In genomic region chr2:73257425-73258125, GRCh38 we compare ENCODE assay signal across 17 cellular contexts. TPM values are rescaled to one million over a fixed set of nuclear protein-coding genes. Genes with fewer than 3 reads are reported as not detected.
A peak's percentile ranks its signal among the peaks of the same experiment; 100 is the strongest.
DNase-seq lines count a peak whose midpoint lies in the region; ATAC-seq, FAIRE-seq and TF ChIP-seq lines count a peak whose summit lies in the region.
"Had no signal": no experiment of that assay in that cellular context is flagged by ENCODE, and none has a peak within 500 bp of the region (broad histone marks: within the 10 kb centered on the region; RNA-seq: fewer than 3 reads in every experiment).

No MANE protein-coding gene starts in this region.

- H3K4me3 ChIP-seq in GM12878, result no peak overlapping the region
- H3K4me3 ChIP-seq: tibial artery had no signal

- no peak for FAIRE-seq in GM12878 (lab: Jason Lieb, UNC)

- in situ Hi-C loops in GM12878 (cut with MboI), result no loop called here

- POLR2A ChIA-PET in GM12878 (lab: Charles Lee), result interaction anchor here (0.6 kb wide), 1 partner anchor 17 kb away, joined by 5 read pairs; no protein-coding TSS in a partner anchor

- TF ChIP-seq CTCF in GM12878 (IDR thresholded peaks at IDR 0.05 in 2 of 3, conservative IDR thresholded peaks at IDR 0.05 in 1 of 3; ENCODE audit: control insufficient read depth in 2 of 3, extremely low read depth in 1 of 3, insufficient read depth in 1 of 3, low read depth in 3 of 3, low read length in 3 of 3), result no peak

- no peaks in the 10 kb centered on the region for H3K9me3 Mint-ChIP-seq in activated naive CD4-positive, alpha-beta T cell treated with anti-CD3 and anti-CD28 coated beads for 36 hours
- H3K9me3 Mint-ChIP-seq in activated naive CD4-positive, alpha-beta T cell treated with anti-CD3 and anti-CD28 coated beads, Interleukin-2, amount 50 U/mL, for 72 hours, result no peaks in the 10 kb centered on the region
- H3K9me3 Mint-ChIP-seq: activated naive CD8-positive, alpha-beta T cell treated with anti-CD3 and anti-CD28 coated beads, Interleukin-2, amount 50 U/mL, for 24 hours; naive B cell had no signal

- H3K9me3 ChIP-seq in GM12878 (replicated peaks; ENCODE audit: control insufficient read depth, insufficient read depth, low read length), result no peaks in the 10 kb centered on the region
- H3K9me3 ChIP-seq: tibial artery had no signal

- H3K27ac Mint-ChIP-seq in activated naive CD4-positive, alpha-beta T cell treated with anti-CD3 and anti-CD28 coated beads for 36 hours, result no peak overlapping the region
- H3K27ac Mint-ChIP-seq in activated naive CD4-positive, alpha-beta T cell treated with anti-CD3 and anti-CD28 coated beads, Interleukin-2, amount 50 U/mL, for 72 hours, result no peak overlapping the region
- H3K27ac Mint-ChIP-seq: activated naive CD8-positive, alpha-beta T cell treated with anti-CD3 and anti-CD28 coated beads, Interleukin-2, amount 50 U/mL, for 24 hours had no signal

- no peak overlapping the region for H2AFZ ChIP-seq in GM12878 (ENCODE audit: control insufficient read depth, low read depth, low read length)

- RAD21 ChIA-PET in GM12878 (lab: Charles Lee; ENCODE audit: unreplicated experiment), result no interaction called here

- BruUV-seq in GM12878 (replicated peaks; lab: Mats Ljungman, UMichigan), result no TSS peak

- no peak for TF ChIP-seq RAD21 in GM12878 (IDR thresholded peaks at IDR 0.05; ENCODE audit: insufficient read depth, low read depth, low read length)

- 62% methylated on average over 10 of the region's 10 CpGs for WGBS in GM12878 (ENCODE audit: insufficient coverage, insufficient replicate concordance, low lambda C conversion rate, missing lambda C conversion rate)

- no peak overlapping the region for H3K4me2 ChIP-seq in GM12878 (ENCODE audit: control insufficient read depth, insufficient read depth)

- H3K4me1 Mint-ChIP-seq in activated naive CD4-positive, alpha-beta T cell treated with anti-CD3 and anti-CD28 coated beads for 36 hours (ENCODE audit: low read depth), result no peaks in the 10 kb centered on the region
- H3K4me1 Mint-ChIP-seq: activated naive CD8-positive, alpha-beta T cell treated with anti-CD3 and anti-CD28 coated beads, Interleukin-2, amount 50 U/mL, for 24 hours had no signal

- H3K27me3 ChIP-seq in GM12878 (replicated peaks in 1 of 2; ENCODE audit: control insufficient read depth in 2 of 2, insufficient read depth in 2 of 2, low read length in 1 of 2), result no peaks in the 10 kb centered on the region
- H3K27me3 ChIP-seq: tibial artery had no signal

- peak; percentile 7; the same call in 1 of the 2 replicates for TF ChIP-seq POLR2A in GM12878 (IDR thresholded peaks at IDR 0.05; ENCODE audit: low read depth, low read length)

- no peak overlapping the region for H3K9ac ChIP-seq in GM12878 (ENCODE audit: control insufficient read depth, insufficient read depth, low read length)

- no peak overlapping the region for H3K4me3 Mint-ChIP-seq in activated naive CD4-positive, alpha-beta T cell treated with anti-CD3 and anti-CD28 coated beads for 36 hours
- H3K4me3 Mint-ChIP-seq: activated naive CD8-positive, alpha-beta T cell treated with anti-CD3 and anti-CD28 coated beads, Interleukin-2, amount 50 U/mL, for 24 hours had no signal

- no peak for TF ChIP-seq EP300 in GM12878 (IDR thresholded peaks at IDR 0.05; ENCODE audit: borderline replicate concordance in 1 of 2, control insufficient read depth in 1 of 2, low read depth in 2 of 2, low read length in 2 of 2)

- no peaks in the 10 kb centered on the region for H3K79me2 ChIP-seq in GM12878 (ENCODE audit: control insufficient read depth, insufficient read depth, low read length)

- intact Hi-C loops in activated naive CD4-positive, alpha-beta T cell treated with anti-CD3 and anti-CD28 coated beads for 36 hours (cut with micrococcal nuclease), result no loop called here
- intact Hi-C loops in GM12878 (cut with micrococcal nuclease; ENCODE audit: unreplicated experiment) (loop anchor here (2.0 kb wide), 1 partner anchor 33 kb away; no protein-coding TSS in a partner anchor), posterior vena cava (cut with DNase I) (no loop called here)

- ATAC-seq in activated naive CD4-positive, alpha-beta T cell treated with anti-CD3 and anti-CD28 coated beads, Interleukin-2, amount 50 U/mL, for 72 hours, result no peak
- ATAC-seq in GM12878 (no peak), HG03280 (IDR thresholded peaks at IDR 0.05; ENCODE audit: unreplicated experiment) (no peak), HG02870 (IDR thresholded peaks at IDR 0.05; ENCODE audit: unreplicated experiment) (no peak)
- ATAC-seq: activated naive CD8-positive, alpha-beta T cell treated with anti-CD3 and anti-CD28 coated beads, Interleukin-2, amount 50 U/mL, for 24 hours had no signal

- H3K36me3 Mint-ChIP-seq in activated naive CD4-positive, alpha-beta T cell treated with anti-CD3 and anti-CD28 coated beads for 36 hours (ENCODE audit: low read depth), result peaks cover 6% of the 10 kb centered on the region
- H3K36me3 Mint-ChIP-seq in activated naive CD4-positive, alpha-beta T cell treated with anti-CD3 and anti-CD28 coated beads, Interleukin-2, amount 50 U/mL, for 72 hours, result peaks cover 0 to 4% of the 10 kb centered on the region in 2 donors

- no peaks in the 10 kb centered on the region for H3K4me1 ChIP-seq in GM12878 (ENCODE audit: control insufficient read depth, insufficient read depth, low read length)
- H3K4me1 ChIP-seq: tibial artery had no signal

- H3K36me3 ChIP-seq in GM12878 (ENCODE audit: control insufficient read depth in 2 of 2, insufficient read depth in 2 of 2, low read length in 1 of 2), result peaks cover 18 to 25% of the 10 kb centered on the region in 2 experiments; a peak in 3 of 4 replicates

- H3K27ac ChIP-seq in GM12878 (ENCODE audit: control insufficient read depth, insufficient read depth), result no peak overlapping the region
- H3K27ac ChIP-seq: tibial artery had no signal

- SMC1A ChIA-PET in GM12878 (lab: Charles Lee; ENCODE audit: uncharacterized antibody, unreplicated experiment), result interaction anchor here (1.2 kb wide), 1 partner anchor 32 kb away, joined by 3 read pairs; no protein-coding TSS in a partner anchor

- H3K27me3 Mint-ChIP-seq in activated naive CD4-positive, alpha-beta T cell treated with anti-CD3 and anti-CD28 coated beads for 36 hours (ENCODE audit: low read depth), result no peaks in the 10 kb centered on the region
- H3K27me3 Mint-ChIP-seq: activated naive CD8-positive, alpha-beta T cell treated with anti-CD3 and anti-CD28 coated beads, Interleukin-2, amount 50 U/mL, for 24 hours; naive B cell had no signal

- H4K20me1 ChIP-seq in GM12878 (ENCODE audit: control insufficient read depth, insufficient read depth), result no peaks in the 10 kb centered on the region

- CTCF ChIA-PET in activated naive CD4-positive, alpha-beta T cell treated with anti-CD3 and anti-CD28 coated beads for 36 hours (lab: Charles Lee), result interaction anchor here (1.2 to 2.2 kb wide), 2 partner anchors 13 to 32 kb away, joined by 5 to 6 read pairs; no protein-coding TSS in a partner anchor
- CTCF ChIA-PET in GM12878 (lab: Yijun Ruan, JAX), result interaction anchor here (0.9 to 1.8 kb wide), 3 partner anchors 18 to 33 kb away, joined by 3 to 4 read pairs (median 3); no protein-coding TSS in a partner anchor

- DNase-seq in activated naive CD4-positive, alpha-beta T cell treated with anti-CD3 and anti-CD28 coated beads for 36 hours, result peak; percentile 17
- DNase-seq in activated naive CD4-positive, alpha-beta T cell treated with anti-CD3 and anti-CD28 coated beads, Interleukin-2, amount 50 U/mL, for 72 hours (ENCODE audit: low spot score in 2 of 2), result no peak
- DNase-seq in MV-4-11 (lab: John Stamatoyannopoulos, UW), result peak; percentile 77
- DNase-seq in GM12878 (ENCODE audit: low read depth, low spot score), result no peak
- peak; percentile 84 for DNase-seq in posterior vena cava (ENCODE audit: low spot score)
- no peak for DNase-seq in NCI-H2196 (lab: John Stamatoyannopoulos, UW; ENCODE audit: unreplicated experiment)
- DNase-seq: activated naive CD8-positive, alpha-beta T cell treated with anti-CD3 and anti-CD28 coated beads, Interleukin-2, amount 50 U/mL, for 24 hours; DMS79 treated with DMSO at 0.1 percent for 48 hours; naive B cell; NCI-H1417 treated with DMSO at 0.1 percent for 48 hours; NCI-H510A; stimulated activated CD4-positive, alpha-beta T cell treated with anti-CD3 and anti-CD28 coated beads, Interleukin-1b, Interleukin-23, amount 100 ng/mL, for 48 hours; stimulated activated CD8-positive, alpha-beta memory T cell treated with anti-CD3 and anti-CD28 coated beads, Interleukin-4, amount 100 ng/mL, for 48 hours had no signal

RNA-seq across cellular contexts. Expression of gene CCT7, which starts 23.5 kb away (rescaled TPM):
- 100 to 1,000 TPM; 654 to 705 TPM for total RNA-seq in activated naive CD4-positive, alpha-beta T cell treated with anti-CD3 and anti-CD28 coated beads for 36 hours
- 100 to 1,000 TPM; 417 to 503 TPM for total RNA-seq in activated naive CD4-positive, alpha-beta T cell treated with anti-CD3 and anti-CD28 coated beads, Interleukin-2, amount 50 U/mL, for 72 hours
- 85.4 and 96.2 TPM in 2 replicates for total RNA-seq in GM12878 (2013; cell fraction: nucleolus; rRNA removed)
- total RNA-seq in GM12878 (2014; rRNA removed) (468 and 475 TPM in 2 replicates), GM12878 (2014; rRNA removed; fragmentation: Illumina TruSeq; extraction: Trizol) (472 and 478 TPM in 2 replicates), GM12878 (2021) (474 and 494 TPM in 2 replicates), posterior vena cava (100 to 1,000 TPM; 190 to 234 TPM)
- 269 TPM for polyA plus RNA-seq in GM12878 (2011; ENCODE audit: low read depth)
- polyA plus RNA-seq in GM12878 (2011; rRNA removed) (498 and 571 TPM in 2 replicates), GM12878 (2014; fragmentation: Illumina TruSeq; extraction: Trizol) (574 and 674 TPM in 2 replicates), GM12878 (2014; fragmentation: Nextera tagmentation; extraction: Ambion mirVana) (100 to 1,000 TPM; 206 to 377 TPM), GM12878 (2014; rRNA removed) (530 and 598 TPM in 2 replicates), GM12878 (2016; fragmentation: Nextera tagmentation; extraction: Ambion mirVana) (100 to 1,000 TPM; 455 to 510 TPM)
- polyA plus RNA-seq in GM12878 (2011; cell fraction: cytosol; rRNA removed), result 415 and 490 TPM in 2 replicates
- polyA plus RNA-seq in GM12878 (2011; cell fraction: nucleus; rRNA removed), result 162 and 206 TPM in 2 replicates
- polyA plus RNA-seq in GM12878 (2012), result 217 and 463 TPM in 2 replicates
- 387 and 498 TPM in 2 replicates for polyA minus RNA-seq in GM12878 (2011; rRNA and poly(A)+ RNA removed)
- 110 and 130 TPM in 2 replicates for polyA minus RNA-seq in GM12878 (2011; cell fraction: cytosol; rRNA and poly(A)+ RNA removed)
- 69.8 and 106 TPM in 2 replicates for polyA minus RNA-seq in GM12878 (2011; cell fraction: nucleus; rRNA and poly(A)+ RNA removed)

RNA-seq across cellular contexts. Expression of gene PRADC1, which starts 24.5 kb away (rescaled TPM):
- total RNA-seq in activated naive CD4-positive, alpha-beta T cell treated with anti-CD3 and anti-CD28 coated beads for 36 hours, result 10 to 100 TPM; 10.1 to 10.2 TPM
- total RNA-seq in activated naive CD4-positive, alpha-beta T cell treated with anti-CD3 and anti-CD28 coated beads, Interleukin-2, amount 50 U/mL, for 72 hours, result 10 to 100 TPM; 11.5 to 24.7 TPM
- 1.1 and 2.2 TPM in 2 replicates for total RNA-seq in GM12878 (2013; cell fraction: nucleolus; rRNA removed)
- total RNA-seq in GM12878 (2014; rRNA removed), result 16.9 and 18.6 TPM in 2 replicates
- total RNA-seq in GM12878 (2014; rRNA removed; fragmentation: Illumina TruSeq; extraction: Trizol), result 11.7 and 12.4 TPM in 2 replicates
- 13.4 and 15.7 TPM in 2 replicates for total RNA-seq in GM12878 (2021)
- polyA plus RNA-seq in GM12878 (2011; ENCODE audit: low read depth), result 4.2 TPM
- polyA plus RNA-seq in GM12878 (2011; rRNA removed), result 5.1 and 8.9 TPM in 2 replicates
- polyA plus RNA-seq in GM12878 (2011; cell fraction: cytosol; rRNA removed), result 13.5 and 18.2 TPM in 2 replicates
- polyA plus RNA-seq in GM12878 (2011; cell fraction: nucleus; rRNA removed), result 7.2 and 7.9 TPM in 2 replicates
- 6.9 and 7.9 TPM in 2 replicates for polyA plus RNA-seq in GM12878 (2012)
- polyA plus RNA-seq in GM12878 (2014; fragmentation: Illumina TruSeq; extraction: Trizol), result 6.2 and 12.6 TPM in 2 replicates
- polyA plus RNA-seq in GM12878 (2014; fragmentation: Nextera tagmentation; extraction: Ambion mirVana), result 1 to 10 TPM; 3.7 to 8.1 TPM
- polyA plus RNA-seq in GM12878 (2014; rRNA removed), result 14.9 and 16.1 TPM in 2 replicates
- polyA plus RNA-seq in GM12878 (2016; fragmentation: Nextera tagmentation; extraction: Ambion mirVana), result 10 to 100 TPM; 31.5 to 39.0 TPM
- 5.1 and 11.0 TPM in 2 replicates for polyA minus RNA-seq in GM12878 (2011; rRNA and poly(A)+ RNA removed)
- polyA minus RNA-seq in GM12878 (2011; cell fraction: cytosol; rRNA and poly(A)+ RNA removed), result 1.9 and 4.0 TPM in 2 replicates
- 1.6 and 4.6 TPM in 2 replicates for polyA minus RNA-seq in GM12878 (2011; cell fraction: nucleus; rRNA and poly(A)+ RNA removed)
- 10 to 100 TPM; 16.8 to 23.5 TPM for total RNA-seq in posterior vena cava

RNA-seq across cellular contexts. Expression of gene FBXO41, which starts 26.7 kb away (rescaled TPM):
- 10 to 100 TPM; 11.0 to 11.8 TPM for total RNA-seq in activated naive CD4-positive, alpha-beta T cell treated with anti-CD3 and anti-CD28 coated beads for 36 hours
- 10 to 100 TPM; 16.0 to 41.5 TPM for total RNA-seq in activated naive CD4-positive, alpha-beta T cell treated with anti-CD3 and anti-CD28 coated beads, Interleukin-2, amount 50 U/mL, for 72 hours
- total RNA-seq in GM12878 (2013; cell fraction: nucleolus; rRNA removed), result 29.6 and 30.1 TPM in 2 replicates
- total RNA-seq in GM12878 (2014; rRNA removed) (11.7 and 14.7 TPM in 2 replicates), GM12878 (2014; rRNA removed; fragmentation: Illumina TruSeq; extraction: Trizol) (7.4 and 7.9 TPM in 2 replicates), GM12878 (2021) (37.0 and 38.9 TPM in 2 replicates), posterior vena cava (1 to 10 TPM; 1.4 to 1.8 TPM)
- 11.1 TPM for polyA plus RNA-seq in GM12878 (2011; ENCODE audit: low read depth)
- polyA plus RNA-seq in GM12878 (2011; rRNA removed) (14.5 and 18.9 TPM in 2 replicates), GM12878 (2014; fragmentation: Illumina TruSeq; extraction: Trizol) (11.7 and 17.4 TPM in 2 replicates), GM12878 (2014; fragmentation: Nextera tagmentation; extraction: Ambion mirVana) (1 to 10 TPM; 1.9 to 2.0 TPM), GM12878 (2014; rRNA removed) (29.9 and 32.7 TPM in 2 replicates), GM12878 (2016; fragmentation: Nextera tagmentation; extraction: Ambion mirVana) (1 to 10 TPM; 2.8 to 4.1 TPM)
- polyA plus RNA-seq in GM12878 (2011; cell fraction: cytosol; rRNA removed), result 22.8 and 28.9 TPM in 2 replicates
- polyA plus RNA-seq in GM12878 (2011; cell fraction: nucleus; rRNA removed), result 122 and 135 TPM in 2 replicates
- 20.1 and 22.7 TPM in 2 replicates for polyA plus RNA-seq in GM12878 (2012)
- 16.0 and 25.1 TPM in 2 replicates for polyA minus RNA-seq in GM12878 (2011; rRNA and poly(A)+ RNA removed)
- 9.6 and 9.8 TPM in 2 replicates for polyA minus RNA-seq in GM12878 (2011; cell fraction: cytosol; rRNA and poly(A)+ RNA removed)
- polyA minus RNA-seq in GM12878 (2011; cell fraction: nucleus; rRNA and poly(A)+ RNA removed), result 19.1 and 28.5 TPM in 2 replicates

RNA-seq across cellular contexts. Expression of gene EGR4, which starts 35.8 kb away (rescaled TPM):
- total RNA-seq in activated naive CD4-positive, alpha-beta T cell treated with anti-CD3 and anti-CD28 coated beads for 36 hours, result under 1 TPM; 0.07 to 0.12 TPM
- under 1 TPM in 1 of 2 donors, not detected in 1; 0.33 TPM for total RNA-seq in activated naive CD4-positive, alpha-beta T cell treated with anti-CD3 and anti-CD28 coated beads, Interleukin-2, amount 50 U/mL, for 72 hours
- total RNA-seq in GM12878 (2013; cell fraction: nucleolus; rRNA removed), result 0.15 TPM in 1 of 2 replicates, not detected in the other
- total RNA-seq in GM12878 (2014; rRNA removed), result not detected in 2 replicates
- total RNA-seq in GM12878 (2014; rRNA removed; fragmentation: Illumina TruSeq; extraction: Trizol), result not detected in 2 replicates
- total RNA-seq in GM12878 (2021), result 0.16 TPM in 1 of 2 replicates, not detected in the other
- polyA plus RNA-seq in GM12878 (2011; ENCODE audit: low read depth), result not detected
- polyA plus RNA-seq in GM12878 (2011; rRNA removed), result not detected in 2 replicates
- not detected in 2 replicates for polyA plus RNA-seq in GM12878 (2011; cell fraction: cytosol; rRNA removed)
- 0.09 and 0.22 TPM in 2 replicates for polyA plus RNA-seq in GM12878 (2011; cell fraction: nucleus; rRNA removed)
- not detected in 2 replicates for polyA plus RNA-seq in GM12878 (2012)
- polyA plus RNA-seq in GM12878 (2014; fragmentation: Illumina TruSeq; extraction: Trizol), result not detected in 2 replicates
- not detected for polyA plus RNA-seq in GM12878 (2014; fragmentation: Nextera tagmentation; extraction: Ambion mirVana)
- polyA plus RNA-seq in GM12878 (2014; rRNA removed), result not detected in 2 replicates
- under 1 TPM in 1 of 2 experiments, not detected in 1; 0.07 TPM for polyA plus RNA-seq in GM12878 (2016; fragmentation: Nextera tagmentation; extraction: Ambion mirVana)
- not detected in 2 replicates for polyA minus RNA-seq in GM12878 (2011; rRNA and poly(A)+ RNA removed)
- not detected in 2 replicates for polyA minus RNA-seq in GM12878 (2011; cell fraction: cytosol; rRNA and poly(A)+ RNA removed)
- polyA minus RNA-seq in GM12878 (2011; cell fraction: nucleus; rRNA and poly(A)+ RNA removed), result 0.12 TPM in 1 of 2 replicates, not detected in the other
- not detected for total RNA-seq in posterior vena cava
- total RNA-seq: epithelial cell of proximal tubule had no signal

RNA-seq across cellular contexts. Expression of gene SMYD5, which starts 43.5 kb away (rescaled TPM):
- 10 to 100 TPM; 37.4 to 39.0 TPM for total RNA-seq in activated naive CD4-positive, alpha-beta T cell treated with anti-CD3 and anti-CD28 coated beads for 36 hours
- total RNA-seq in activated naive CD4-positive, alpha-beta T cell treated with anti-CD3 and anti-CD28 coated beads, Interleukin-2, amount 50 U/mL, for 72 hours, result 10 to 100 TPM; 36.0 to 41.1 TPM
- total RNA-seq in GM12878 (2013; cell fraction: nucleolus; rRNA removed), result 24.2 and 30.9 TPM in 2 replicates
- total RNA-seq in GM12878 (2014; rRNA removed) (31.4 and 31.5 TPM in 2 replicates), GM12878 (2014; rRNA removed; fragmentation: Illumina TruSeq; extraction: Trizol) (21.1 and 21.2 TPM in 2 replicates), GM12878 (2021) (30.8 and 34.4 TPM in 2 replicates), posterior vena cava (10 to 100 TPM; 17.1 to 20.8 TPM)
- 29.1 TPM for polyA plus RNA-seq in GM12878 (2011; ENCODE audit: low read depth)
- polyA plus RNA-seq in GM12878 (2011; rRNA removed) (23.1 and 34.7 TPM in 2 replicates), GM12878 (2014; fragmentation: Illumina TruSeq; extraction: Trizol) (29.9 and 35.3 TPM in 2 replicates), GM12878 (2014; fragmentation: Nextera tagmentation; extraction: Ambion mirVana) (1 to 10 TPM; 6.1 to 6.6 TPM), GM12878 (2014; rRNA removed) (33.8 and 34.1 TPM in 2 replicates), GM12878 (2016; fragmentation: Nextera tagmentation; extraction: Ambion mirVana) (10 to 100 TPM; 18.4 to 18.8 TPM)
- polyA plus RNA-seq in GM12878 (2011; cell fraction: cytosol; rRNA removed), result 41.4 and 42.7 TPM in 2 replicates
- polyA plus RNA-seq in GM12878 (2011; cell fraction: nucleus; rRNA removed), result 50.6 and 54.2 TPM in 2 replicates
- polyA plus RNA-seq in GM12878 (2012), result 22.2 and 22.4 TPM in 2 replicates
- polyA minus RNA-seq in GM12878 (2011; rRNA and poly(A)+ RNA removed), result 32.3 and 46.1 TPM in 2 replicates
- 12.1 and 13.8 TPM in 2 replicates for polyA minus RNA-seq in GM12878 (2011; cell fraction: cytosol; rRNA and poly(A)+ RNA removed)
- polyA minus RNA-seq in GM12878 (2011; cell fraction: nucleus; rRNA and poly(A)+ RNA removed), result 11.2 and 26.5 TPM in 2 replicates

Comparison
In these comparisons a context has a peak if more than half of its experiments do, and no peak if none do; other contexts are left out.
1. DNase-seq: peak in activated naive CD4-positive, alpha-beta T cell treated with anti-CD3 and anti-CD28 coated beads for 36 hours (single experiment), MV-4-11 (single experiment) and posterior vena cava (single experiment); none in activated naive CD4-positive, alpha-beta T cell treated with anti-CD3 and anti-CD28 coated beads, Interleukin-2, amount 50 U/mL, for 72 hours (0 of 2), GM12878 (single experiment) and NCI-H2196 (single experiment).